20 cellular contexts compared by ENCODE assay signal in genomic region chr2:163887182-163887581, GRCh38.
DNase-seq lines count a peak whose midpoint lies in the region; ATAC-seq, FAIRE-seq and TF ChIP-seq lines count a peak whose summit lies in the region.
"Had no signal": no experiment of that assay in that cellular context is flagged by ENCODE, and none has a peak within 500 bp of the region (broad histone marks: within the 10 kb centered on the region; RNA-seq: fewer than 3 reads in every experiment).

No MANE protein-coding gene starts in this region.

- H3K9me3 ChIP-seq in liver (ENCODE audit: control insufficient read depth in 4 of 4, low read length in 3 of 4) (no peaks in the 10 kb centered on the region), HepG2 (ENCODE audit: low read length) (0 out of 2 replicates have a peak, but pooled peaks cover 5% of the 10 kb centered on the region), left lung (peaks cover 0 to 9% of the 10 kb centered on the region in 2 donors)

- TF ChIP-seq RAD21 in liver (IDR thresholded peaks at IDR 0.05) (no peak), HepG2 (CRISPR knock-in tag; IDR thresholded peaks at IDR 0.05) (no peak)

- no peaks in the 10 kb centered on the region for H4K20me1 ChIP-seq in HepG2 (ENCODE audit: insufficient read depth, low read length)

- TF ChIP-seq EP300 in HepG2 (IDR thresholded peaks at IDR 0.05; ENCODE audit: low read depth in 2 of 2, low read length in 2 of 2) (no peak), HepG2 (CRISPR knock-in tag; IDR thresholded peaks at IDR 0.05; ENCODE audit: borderline replicate concordance) (no peak)

- H3K4me2 ChIP-seq in HepG2 (ENCODE audit: low read depth, low read length) = no peak overlapping the region

- DNase-seq in HepG2 (ENCODE audit: low spot score) (no peak), brain microvascular endothelial cell (no peak), left lung (no peak), NCI-H146 (lab: John Stamatoyannopoulos, UW) (no peak), CD1c-positive myeloid dendritic cell (ENCODE audit: extremely low spot score) (no peak)
- DNase-seq in activated CD4-positive, alpha-beta T cell treated with anti-CD3 and anti-CD28 coated beads for 4 hours = no peak
- DNase-seq: activated gamma-delta T cell, aorta, COR-L47, foreskin fibroblast, HCEC 1CT, NCI-H1048, nucleus accumbens, T-helper 17 cell, trophoblast cell had no signal

- H3K4me1 ChIP-seq in liver (ENCODE audit: control insufficient read depth in 4 of 4, insufficient read depth in 4 of 4, low read length in 3 of 4) (no peaks in the 10 kb centered on the region), HepG2 (ENCODE audit: insufficient read depth, low read length) (no peaks in the 10 kb centered on the region), left lung (no peaks in the 10 kb centered on the region)

- FAIRE-seq in HepG2 (lab: Jason Lieb, UNC) = no peak

- in situ Hi-C loops in HepG2 (cut with HindIII; ENCODE audit: extremely low pct_ligation_motif_present, low pct_unique_long_range_greater_than_20kb) (loop anchor here (10.0 kb wide), 1 partner anchor 542 kb away; no protein-coding TSS in a partner anchor), brain microvascular endothelial cell (cut with HindIII; ENCODE audit: low pct_ligation_motif_present, low sequenced_read_pairs) (no loop called here)

- BruUV-seq in HepG2 (replicated peaks; lab: Mats Ljungman, UMichigan) = no TSS peak

- H3K9ac ChIP-seq in liver (ENCODE audit: low read depth in 1 of 2, low read length in 2 of 2) = no peak overlapping the region
- no peak overlapping the region for H3K9ac ChIP-seq in HepG2 (ENCODE audit: insufficient read depth, low read depth, low read length)

- ATAC-seq in HepG2 (no peak), left lung (no peak), HG02840 (IDR thresholded peaks at IDR 0.05; ENCODE audit: low FRiP score, unreplicated experiment) (no peak)
- ATAC-seq: activated CD4-positive, CD25-positive, alpha-beta regulatory T cell treated with anti-CD3 and anti-CD28 coated beads, Interleukin-2, amount 50 U/mL, for 24 hours; Right ventricle myocardium inferior; T-helper 17 cell had no signal

- TF ChIP-seq CTCF in liver (IDR thresholded peaks at IDR 0.05; ENCODE audit: low read depth, low read length, missing input control) = peak; percentile 11
- no peak for TF ChIP-seq CTCF in HepG2 (CRISPR knock-in tag; IDR thresholded peaks at IDR 0.05)
- peak; percentile 19 for TF ChIP-seq CTCF in brain microvascular endothelial cell (IDR thresholded peaks at IDR 0.05; ENCODE audit: low read depth, low read length, missing control alignments)
- TF ChIP-seq CTCF in left lung (IDR thresholded peaks at IDR 0.05) = peak; percentile 13 to 23

- H2AFZ ChIP-seq in HepG2 (ENCODE audit: low read length) = no peak overlapping the region

- no peak overlapping the region for H3K4me3 ChIP-seq in liver (ENCODE audit: low read depth in 1 of 3, low read length in 3 of 3)
- H3K4me3 ChIP-seq in HepG2 (replicated peaks in 1 of 3; ENCODE audit: insufficient read depth in 1 of 3, low read depth in 2 of 3, low read length in 3 of 3) = no peak overlapping the region
- no peak overlapping the region for H3K4me3 ChIP-seq in brain microvascular endothelial cell (ENCODE audit: low read depth, low read length)
- no peak overlapping the region for H3K4me3 ChIP-seq in left lung
- H3K4me3 ChIP-seq: skin epidermis had no signal

- H3K27me3 ChIP-seq in liver (ENCODE audit: control insufficient read depth in 4 of 4, insufficient read depth in 4 of 4, low read length in 3 of 4) (no peaks in the 10 kb centered on the region), HepG2 (ENCODE audit: control insufficient read depth in 1 of 2, insufficient read depth in 2 of 2, low read length in 2 of 2) (no peaks in the 10 kb centered on the region), brain microvascular endothelial cell (replicated peaks) (no peaks in the 10 kb centered on the region), left lung (no peaks in the 10 kb centered on the region)

- H3K27ac ChIP-seq in liver (ENCODE audit: low read depth in 1 of 2, low read length in 2 of 2) (no peak overlapping the region), HepG2 (ENCODE audit: extremely low read length, insufficient read depth, low read length) (no peak overlapping the region), brain microvascular endothelial cell (no peak overlapping the region), left lung (no peak overlapping the region)
- H3K27ac ChIP-seq: skin epidermis had no signal

- TF ChIP-seq POLR2A in HepG2 (IDR thresholded peaks at IDR 0.05; ENCODE audit: insufficient read depth in 1 of 2, low read depth in 2 of 2, low read length in 2 of 2) = no peak

- CTCF ChIA-PET in HepG2 (lab: Yijun Ruan, JAX; ENCODE audit: low intra/inter-chr PET ratio, low total read pairs) = no interaction called here

- H3K36me3 ChIP-seq in liver (ENCODE audit: control insufficient read depth in 4 of 4, insufficient read depth in 3 of 4, low read depth in 1 of 4, low read length in 3 of 4) (no peaks in the 10 kb centered on the region), HepG2 (replicated peaks in 1 of 2; ENCODE audit: control insufficient read depth in 1 of 2, insufficient read depth in 2 of 2, low read length in 2 of 2) (no peaks in the 10 kb centered on the region), brain microvascular endothelial cell (replicated peaks) (no peaks in the 10 kb centered on the region), left lung (no peaks in the 10 kb centered on the region)

- POLR2A ChIA-PET in HepG2 (lab: Yijun Ruan, JAX) = no interaction called here

- intact Hi-C loops in HepG2 (cut with micrococcal nuclease; ENCODE audit: unreplicated experiment) (no loop called here), left lung (cut with DNase I) (no loop called here)

- no peaks in the 10 kb centered on the region for H3K79me2 ChIP-seq in HepG2 (ENCODE audit: insufficient read depth, low read length)

TF ChIP-seq in liver, 16 proteins besides CTCF, POLR2A, EP300 and RAD21:
- TF ChIP-seq HNF4A (conservative IDR thresholded peaks at IDR 0.05) (no peak), EGR1 (IDR thresholded peaks at IDR 0.05; ENCODE audit: low read depth in 2 of 2) (no peak), RXRA (IDR thresholded peaks at IDR 0.05) (no peak), FOXA2 (IDR thresholded peaks at IDR 0.05) (no peak), SP1 (IDR thresholded peaks at IDR 0.05) (no peak), ATF3 (IDR thresholded peaks at IDR 0.05) (no peak), GABPA (IDR thresholded peaks at IDR 0.05 in 1 of 2, conservative IDR thresholded peaks at IDR 0.05 in 1 of 2) (no peak), YY1 (IDR thresholded peaks at IDR 0.05) (no peak), FOXA1 (IDR thresholded peaks at IDR 0.05) (no peak), HNF4G (IDR thresholded peaks at IDR 0.05) (no peak), MAX (IDR thresholded peaks at IDR 0.05) (no peak)

TF ChIP-seq in HepG2, 621 proteins besides CTCF, POLR2A, EP300 and RAD21 (continues in another document):
- no peak for TF ChIP-seq ZNF503 (CRISPR knock-in tag; IDR thresholded peaks at IDR 0.05)
- TF ChIP-seq CENPX (CRISPR knock-in tag; IDR thresholded peaks at IDR 0.05) = no peak
- TF ChIP-seq IRF9 (CRISPR knock-in tag; IDR thresholded peaks at IDR 0.05; ENCODE audit: borderline replicate concordance) = no peak
- TF ChIP-seq HMG20B (CRISPR knock-in tag; conservative IDR thresholded peaks at IDR 0.05) = no peak
- no peak for TF ChIP-seq PLRG1 (conservative IDR thresholded peaks at IDR 0.05)
- no peak for TF ChIP-seq NFYB (CRISPR knock-in tag; IDR thresholded peaks at IDR 0.05)
- no peak for TF ChIP-seq NFIB (CRISPR knock-in tag; IDR thresholded peaks at IDR 0.05; ENCODE audit: borderline replicate concordance)
- TF ChIP-seq ZNF678 (CRISPR knock-in tag; IDR thresholded peaks at IDR 0.05) = no peak
- TF ChIP-seq ZNF276 (CRISPR knock-in tag; IDR thresholded peaks at IDR 0.05; ENCODE audit: low read depth) = no peak
